6 cellular contexts compared by ENCODE assay signal in genomic region chr10:45260635-45261034, GRCh38. TPM values are rescaled to one million over a fixed set of nuclear protein-coding genes. Genes with fewer than 3 reads are reported as not detected.
"Had no signal": no experiment of that assay in that cellular context is flagged by ENCODE, and none has a peak within 500 bp of the region (broad histone marks: within the 10 kb centered on the region; RNA-seq: fewer than 3 reads in every experiment).

No MANE protein-coding gene starts in this region.

RNA-seq across cellular contexts. Expression of gene OR13A1, which starts 54.8 kb away (rescaled TPM):
- total RNA-seq: GM23248, GM23338, H1, H4, H7, HFFc6 had no signal
- polyA plus RNA-seq: GM23248 had no signal
